Comparison of ENCODE assay signal across 2 cellular contexts in genomic region chr19:57748029-57748428, GRCh38.
TF ChIP-seq lines count a peak whose summit lies in the region.

No MANE protein-coding gene starts in this region.

TF ChIP-seq in A549, 52 proteins besides CTCF, POLR2A, EP300 and RAD21:
- TF ChIP-seq JUN (IDR thresholded peaks at IDR 0.05): no peak
- TF ChIP-seq, protein P1, sequence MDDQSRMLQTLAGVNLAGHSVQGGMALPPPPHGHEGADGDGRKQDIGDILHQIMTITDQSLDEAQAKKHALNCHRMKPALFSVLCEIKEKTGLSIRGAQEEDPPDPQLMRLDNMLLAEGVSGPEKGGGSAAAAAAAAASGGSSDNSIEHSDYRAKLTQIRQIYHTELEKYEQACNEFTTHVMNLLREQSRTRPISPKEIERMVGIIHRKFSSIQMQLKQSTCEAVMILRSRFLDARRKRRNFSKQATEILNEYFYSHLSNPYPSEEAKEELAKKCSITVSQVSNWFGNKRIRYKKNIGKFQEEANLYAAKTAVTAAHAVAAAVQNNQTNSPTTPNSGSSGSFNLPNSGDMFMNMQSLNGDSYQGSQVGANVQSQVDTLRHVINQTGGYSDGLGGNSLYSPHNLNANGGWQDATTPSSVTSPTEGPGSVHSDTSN (IDR thresholded peaks at IDR 0.05): no peak
- no peak for TF ChIP-seq MAX (IDR thresholded peaks at IDR 0.05)
- TF ChIP-seq NPAS2 (CRISPR knock-in tag; IDR thresholded peaks at IDR 0.05; ENCODE audit: borderline replicate concordance): no peak
- TF ChIP-seq TFCP2L1 (CRISPR knock-in tag; IDR thresholded peaks at IDR 0.05): no peak
- no peak for TF ChIP-seq FOSL2 (IDR thresholded peaks at IDR 0.05)
- no peak for TF ChIP-seq FOSL2 (CRISPR knock-in tag; IDR thresholded peaks at IDR 0.05)
- TF ChIP-seq HOXA7 (CRISPR knock-in tag; IDR thresholded peaks at IDR 0.05): no peak
- no peak for TF ChIP-seq ZC3H11A (IDR thresholded peaks at IDR 0.05)
- TF ChIP-seq SMC3 (IDR thresholded peaks at IDR 0.05): no peak
- TF ChIP-seq ZNF302 (CRISPR knock-in tag; IDR thresholded peaks at IDR 0.05): no peak
- TF ChIP-seq HOXB13 (CRISPR knock-in tag; IDR thresholded peaks at IDR 0.05; ENCODE audit: low read depth): no peak
- no peak for TF ChIP-seq FOSB (CRISPR knock-in tag; IDR thresholded peaks at IDR 0.05)
- TF ChIP-seq MAZ (IDR thresholded peaks at IDR 0.05; ENCODE audit: borderline replicate concordance, low read depth, low read length): no peak
- no peak for TF ChIP-seq NR3C1 (IDR thresholded peaks at IDR 0.05)

TF ChIP-seq in K562, 482 proteins besides CTCF, POLR2A, EP300 and RAD21:
- TF ChIP-seq RFX1 (IDR thresholded peaks at IDR 0.05) (no peak), CHAMP1 (IDR thresholded peaks at IDR 0.05) (no peak), SREBF1 (IDR thresholded peaks at IDR 0.05; ENCODE audit: borderline replicate concordance, low read depth, low read length) (no peak), HES1 (IDR thresholded peaks at IDR 0.05; ENCODE audit: low read depth) (no peak), TARDBP (IDR thresholded peaks at IDR 0.05) (no peak), ZNF707 (CRISPR knock-in tag; conservative IDR thresholded peaks at IDR 0.05) (no peak), KLF16 (IDR thresholded peaks at IDR 0.05) (no peak), YBX1 (IDR thresholded peaks at IDR 0.05) (no peak), FOXP1 (CRISPR knock-in tag; IDR thresholded peaks at IDR 0.05) (no peak), NFIX (CRISPR knock-in tag; IDR thresholded peaks at IDR 0.05; ENCODE audit: low read depth) (no peak), SMARCA4 (IDR thresholded peaks at IDR 0.05) (no peak), EHMT2 (IDR thresholded peaks at IDR 0.05) (no peak), TBL1XR1 (IDR thresholded peaks at IDR 0.05; ENCODE audit: low read length in 2 of 2) (no peak), ZNF282 (CRISPR knock-in tag; IDR thresholded peaks at IDR 0.05) (no peak)
- TF ChIP-seq, protein P2, sequence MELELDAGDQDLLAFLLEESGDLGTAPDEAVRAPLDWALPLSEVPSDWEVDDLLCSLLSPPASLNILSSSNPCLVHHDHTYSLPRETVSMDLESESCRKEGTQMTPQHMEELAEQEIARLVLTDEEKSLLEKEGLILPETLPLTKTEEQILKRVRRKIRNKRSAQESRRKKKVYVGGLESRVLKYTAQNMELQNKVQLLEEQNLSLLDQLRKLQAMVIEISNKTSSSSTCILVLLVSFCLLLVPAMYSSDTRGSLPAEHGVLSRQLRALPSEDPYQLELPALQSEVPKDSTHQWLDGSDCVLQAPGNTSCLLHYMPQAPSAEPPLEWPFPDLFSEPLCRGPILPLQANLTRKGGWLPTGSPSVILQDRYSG (tag; conservative IDR thresholded peaks at IDR 0.05; ENCODE audit: low read depth): no peak
- TF ChIP-seq, protein P3, sequence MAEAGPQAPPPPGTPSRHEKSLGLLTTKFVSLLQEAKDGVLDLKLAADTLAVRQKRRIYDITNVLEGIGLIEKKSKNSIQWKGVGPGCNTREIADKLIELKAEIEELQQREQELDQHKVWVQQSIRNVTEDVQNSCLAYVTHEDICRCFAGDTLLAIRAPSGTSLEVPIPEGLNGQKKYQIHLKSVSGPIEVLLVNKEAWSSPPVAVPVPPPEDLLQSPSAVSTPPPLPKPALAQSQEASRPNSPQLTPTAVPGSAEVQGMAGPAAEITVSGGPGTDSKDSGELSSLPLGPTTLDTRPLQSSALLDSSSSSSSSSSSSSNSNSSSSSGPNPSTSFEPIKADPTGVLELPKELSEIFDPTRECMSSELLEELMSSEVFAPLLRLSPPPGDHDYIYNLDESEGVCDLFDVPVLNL (CRISPR knock-in tag; IDR thresholded peaks at IDR 0.05; ENCODE audit: low read depth): no peak
- TF ChIP-seq, protein P4, sequence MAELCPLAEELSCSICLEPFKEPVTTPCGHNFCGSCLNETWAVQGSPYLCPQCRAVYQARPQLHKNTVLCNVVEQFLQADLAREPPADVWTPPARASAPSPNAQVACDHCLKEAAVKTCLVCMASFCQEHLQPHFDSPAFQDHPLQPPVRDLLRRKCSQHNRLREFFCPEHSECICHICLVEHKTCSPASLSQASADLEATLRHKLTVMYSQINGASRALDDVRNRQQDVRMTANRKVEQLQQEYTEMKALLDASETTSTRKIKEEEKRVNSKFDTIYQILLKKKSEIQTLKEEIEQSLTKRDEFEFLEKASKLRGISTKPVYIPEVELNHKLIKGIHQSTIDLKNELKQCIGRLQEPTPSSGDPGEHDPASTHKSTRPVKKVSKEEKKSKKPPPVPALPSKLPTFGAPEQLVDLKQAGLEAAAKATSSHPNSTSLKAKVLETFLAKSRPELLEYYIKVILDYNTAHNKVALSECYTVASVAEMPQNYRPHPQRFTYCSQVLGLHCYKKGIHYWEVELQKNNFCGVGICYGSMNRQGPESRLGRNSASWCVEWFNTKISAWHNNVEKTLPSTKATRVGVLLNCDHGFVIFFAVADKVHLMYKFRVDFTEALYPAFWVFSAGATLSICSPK (IDR thresholded peaks at IDR 0.05; ENCODE audit: borderline replicate concordance): no peak
